ENCODE assay signal across 16 cellular contexts in the genomic region with DNA sequence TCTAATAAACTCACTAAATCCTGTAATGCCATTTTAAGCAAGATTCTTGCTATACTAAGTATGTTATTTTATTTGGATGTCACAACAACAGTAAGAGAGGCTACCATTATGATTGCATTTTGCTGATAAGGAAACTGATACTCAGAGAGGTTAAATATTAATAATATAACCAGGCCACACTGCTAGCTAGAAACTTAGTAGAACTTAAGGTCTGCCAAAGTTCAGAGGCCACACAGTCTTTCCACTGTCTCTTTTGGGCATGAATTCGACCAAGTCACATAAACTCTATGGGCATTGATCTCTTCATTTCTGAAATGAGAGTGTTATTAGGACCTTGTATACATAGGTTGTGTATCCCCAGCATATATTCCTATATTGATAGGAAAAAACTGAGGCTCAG.
DNase-seq lines count a peak whose midpoint lies in the region; ATAC-seq and FAIRE-seq lines count a peak whose summit lies in the region.
"Had no signal": no experiment of that assay in that cellular context is flagged by ENCODE, and none has a peak within 500 bp of the region (broad histone marks: within the 10 kb centered on the region; RNA-seq: fewer than 3 reads in every experiment).

No MANE protein-coding gene starts in this region.

- peaks cover 68% of the 10 kb centered on the region for H3K36me3 Mint-ChIP-seq in central memory CD8-positive, alpha-beta T cell (ENCODE audit: insufficient read depth)

- FAIRE-seq in GM18507 (lab: Jason Lieb, UNC): peak; percentile 57

- H3K4me1 Mint-ChIP-seq in central memory CD8-positive, alpha-beta T cell: peaks cover 16% of the 10 kb centered on the region

- H3K4me3 Mint-ChIP-seq in central memory CD8-positive, alpha-beta T cell: no peak overlapping the region
- H3K4me3 Mint-ChIP-seq: B cell; CD8-positive, alpha-beta T cell had no signal

- H3K27ac Mint-ChIP-seq in central memory CD8-positive, alpha-beta T cell (ENCODE audit: low read depth): peak overlapping the region; percentile 26
- H3K27ac Mint-ChIP-seq: B cell; CD8-positive, alpha-beta T cell had no signal

- peak; percentile 56 for ATAC-seq in GM18909 (IDR thresholded peaks at IDR 0.05; ENCODE audit: poor library complexity, unreplicated experiment)
- peak; percentile 59 for ATAC-seq in HG03097 (IDR thresholded peaks at IDR 0.05; ENCODE audit: low FRiP score, unreplicated experiment)
- ATAC-seq in central memory CD8-positive, alpha-beta T cell (replicated peaks; ENCODE audit: extremely low read depth, poor library complexity, severe bottlenecking): no peak
- ATAC-seq in HG02870 (IDR thresholded peaks at IDR 0.05; ENCODE audit: unreplicated experiment): no peak
- ATAC-seq in GM19328 (IDR thresholded peaks at IDR 0.05; ENCODE audit: unreplicated experiment): no peak
- ATAC-seq: CD8-positive, alpha-beta T cell had no signal

- H3K27me3 Mint-ChIP-seq in central memory CD8-positive, alpha-beta T cell: no peaks in the 10 kb centered on the region
- H3K27me3 Mint-ChIP-seq: B cell had no signal

- no peak for DNase-seq in GM18507 (ENCODE audit: extremely low spot score, insufficient read length, low read depth)
- DNase-seq in central memory CD8-positive, alpha-beta T cell (ENCODE audit: low spot score in 2 of 2): no peak
- DNase-seq in HPDE6-E6E7 (ENCODE audit: extremely low spot score): no peak
- DNase-seq in NCI-H1436 treated with DMSO at 0.1 percent for 48 hours (lab: John Stamatoyannopoulos, UW): no peak
- DNase-seq: 8988T; Calu3; CD8-positive, alpha-beta T cell; DMS79 treated with DMSO at 0.1 percent for 48 hours; GF-D8; GOT3; H7 had no signal

- no peaks in the 10 kb centered on the region for H3K9me3 Mint-ChIP-seq in central memory CD8-positive, alpha-beta T cell
- H3K9me3 Mint-ChIP-seq: CD8-positive, alpha-beta T cell had no signal

Comparison
In these comparisons a context has a peak if more than half of its experiments do, and no peak if none do; other contexts are left out.
1. ATAC-seq: peak in GM18909 (single experiment) and HG03097 (single experiment); none in central memory CD8-positive, alpha-beta T cell (single experiment), HG02870 (single experiment) and GM19328 (single experiment).